ENCODE assay signal across 11 cellular contexts in genomic region chr5:107289030-107289714, GRCh38.
DNase-seq lines count a peak whose midpoint lies in the region; ATAC-seq lines count a peak whose summit lies in the region.
"Had no signal": no experiment of that assay in that cellular context is flagged by ENCODE, and none has a peak within 500 bp of the region (broad histone marks: within the 10 kb centered on the region; RNA-seq: fewer than 3 reads in every experiment).

No MANE protein-coding gene starts in this region.

- H3K4me1 Mint-ChIP-seq in stimulated activated naive B cell treated with anti-CD40 and anti-IgM and Interleukin-4, amounts not matched to agents 10 μg/mL and 1 μg/mL and 100 μg/mL, for 72 hours: peaks cover 11 to 28% of the 10 kb centered on the region in 2 donors

- peak overlapping the region; percentile 7 to 18 for H3K4me3 Mint-ChIP-seq in stimulated activated naive B cell treated with anti-CD40 and anti-IgM and Interleukin-4, amounts not matched to agents 10 μg/mL and 1 μg/mL and 100 μg/mL, for 72 hours
- H3K4me3 Mint-ChIP-seq: immature natural killer cell had no signal

- peaks cover 4 to 8% of the 10 kb centered on the region in 2 donors for H3K9me3 Mint-ChIP-seq in activated naive CD4-positive, alpha-beta T cell treated with anti-CD3 and anti-CD28 coated beads, Interleukin-2, amount 50 U/mL, for 72 hours
- H3K9me3 Mint-ChIP-seq in stimulated activated naive B cell treated with anti-CD40 and anti-IgM and Interleukin-4, amounts not matched to agents 10 μg/mL and 1 μg/mL and 100 μg/mL, for 72 hours: peaks cover 0 to 2% of the 10 kb centered on the region in 2 donors
- H3K9me3 Mint-ChIP-seq: immature natural killer cell had no signal

- H3K36me3 Mint-ChIP-seq in activated naive CD4-positive, alpha-beta T cell treated with anti-CD3 and anti-CD28 coated beads, Interleukin-2, amount 50 U/mL, for 72 hours: no peaks in the 10 kb centered on the region
- no peaks in the 10 kb centered on the region for H3K36me3 Mint-ChIP-seq in stimulated activated naive B cell treated with anti-CD40 and anti-IgM and Interleukin-4, amounts not matched to agents 10 μg/mL and 1 μg/mL and 100 μg/mL, for 72 hours

- H3K27ac Mint-ChIP-seq in activated naive CD4-positive, alpha-beta T cell treated with anti-CD3 and anti-CD28 coated beads, Interleukin-2, amount 50 U/mL, for 72 hours: no peak overlapping the region
- no peak overlapping the region for H3K27ac Mint-ChIP-seq in stimulated activated naive B cell treated with anti-CD40 and anti-IgM and Interleukin-4, amounts not matched to agents 10 μg/mL and 1 μg/mL and 100 μg/mL, for 72 hours

- peak; percentile 76 to 96 for ATAC-seq in activated naive CD4-positive, alpha-beta T cell treated with anti-CD3 and anti-CD28 coated beads, Interleukin-2, amount 50 U/mL, for 72 hours
- ATAC-seq in GM21576 (IDR thresholded peaks at IDR 0.05; ENCODE audit: unreplicated experiment): peak; percentile 91
- peak; percentile 85 for ATAC-seq in HG03342 (IDR thresholded peaks at IDR 0.05; ENCODE audit: unreplicated experiment)
- peak; percentile 96 for ATAC-seq in stimulated activated naive B cell treated with anti-CD40 and anti-IgM and Interleukin-4, amounts not matched to agents 10 μg/mL and 1 μg/mL and 100 μg/mL, for 72 hours (replicated peaks)

- H3K27me3 Mint-ChIP-seq in stimulated activated naive B cell treated with anti-CD40 and anti-IgM and Interleukin-4, amounts not matched to agents 10 μg/mL and 1 μg/mL and 100 μg/mL, for 72 hours: peaks cover 24 to 36% of the 10 kb centered on the region in 2 donors

- DNase-seq in activated naive CD4-positive, alpha-beta T cell treated with anti-CD3 and anti-CD28 coated beads, Interleukin-2, amount 50 U/mL, for 72 hours (ENCODE audit: low spot score in 2 of 2): peak in 1 of 2 donors; percentile 14
- no peak for DNase-seq in activated naive CD4-positive, alpha-beta T cell treated with anti-CD3 and anti-CD28 coated beads, Interleukin-2, amount 50 U/mL, for 16 hours
- peak; percentile 16 for DNase-seq in stimulated activated naive B cell treated with anti-CD40 and anti-IgM and Interleukin-4, amounts not matched to agents 10 μg/mL and 1 μg/mL and 100 μg/mL, for 72 hours
- DNase-seq in NCI-H526 (lab: John Stamatoyannopoulos, UW) (no peak), GDM1 (lab: John Stamatoyannopoulos, UW) (no peak), cerebellar cortex (ENCODE audit: low spot score) (no peak)
- DNase-seq: AML-193, dorsolateral prefrontal cortex, immature natural killer cell had no signal
